Comparison of ENCODE assay signal across 8 cellular contexts in the genomic region with DNA sequence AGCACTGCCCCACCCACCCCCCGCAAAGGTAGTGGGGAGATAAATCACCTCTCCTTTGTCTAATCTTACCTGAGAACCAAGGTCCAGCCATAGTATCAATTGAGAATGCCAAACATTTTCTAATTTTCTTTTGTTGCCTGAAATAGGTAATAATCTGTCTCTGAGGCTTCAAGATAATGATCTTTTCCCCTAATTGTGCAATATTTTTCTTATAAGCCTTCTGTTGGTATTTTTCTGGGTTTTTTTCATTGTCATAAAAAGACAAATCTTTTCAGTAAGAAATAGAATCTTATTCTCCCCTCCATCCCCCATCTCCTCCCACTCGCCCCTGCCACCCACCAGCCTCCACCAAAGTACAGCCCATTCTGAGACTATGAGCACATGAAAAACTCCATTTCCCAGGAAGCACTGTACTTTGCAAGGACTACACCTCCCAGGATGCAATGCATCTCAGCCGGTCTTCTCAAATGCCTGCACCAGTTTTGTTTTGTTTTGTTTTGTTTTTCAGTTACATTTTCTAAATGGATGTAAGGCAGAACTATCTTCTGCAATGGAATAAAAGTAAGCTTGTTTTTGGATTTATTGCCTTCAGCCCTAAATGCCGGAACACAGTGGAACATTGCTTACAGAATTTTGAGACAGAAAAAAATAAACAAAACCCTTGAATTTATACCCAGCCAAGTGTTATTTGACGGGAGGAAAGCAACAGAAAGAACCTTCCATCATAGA.
A peak's percentile ranks its signal among the peaks of the same experiment; 100 is the strongest.
DNase-seq lines count a peak whose midpoint lies in the region; ATAC-seq and TF ChIP-seq lines count a peak whose summit lies in the region.

No MANE protein-coding gene starts in this region.

- H3K27me3 Mint-ChIP-seq in stimulated activated naive CD8-positive, alpha-beta T cell treated with anti-CD3 and anti-CD28 coated beads, Interleukin-15, amount 100 ng/mL, for 72 hours, result no peaks in the 10 kb centered on the region

- no peak for TF ChIP-seq CTCF in testis (IDR thresholded peaks at IDR 0.05)

- no peak overlapping the region for H3K27ac Mint-ChIP-seq in stimulated activated naive CD8-positive, alpha-beta T cell treated with anti-CD3 and anti-CD28 coated beads, Interleukin-15, amount 100 ng/mL, for 72 hours

- peak; percentile 70 for DNase-seq in AG20443 (ENCODE audit: low spot score)
- DNase-seq in NCI-H2227 (lab: John Stamatoyannopoulos, UW; ENCODE audit: unreplicated experiment), result peak; percentile 71
- peak in 37 of 58 donors; percentile 0 to 49 (median 11) for DNase-seq in anterior cingulate cortex (lab: John Stamatoyannopoulos, UW)
- peak; percentile 74 for DNase-seq in inferior parietal cortex (ENCODE audit: extremely low spot score)
- peak; percentile 61 for DNase-seq in testis
- DNase-seq in stimulated activated naive CD8-positive, alpha-beta T cell treated with anti-CD3 and anti-CD28 coated beads, Interleukin-15, amount 100 ng/mL, for 72 hours, result no peak

- no peak overlapping the region for H3K27ac ChIP-seq in testis

- no peaks in the 10 kb centered on the region for H3K36me3 ChIP-seq in testis (ENCODE audit: low read depth, missing control alignments)

- H3K4me3 ChIP-seq in testis, result peak overlapping the region in 1 of 2 donors; percentile 15

- no peaks in the 10 kb centered on the region for H3K9me3 ChIP-seq in testis

- no peaks in the 10 kb centered on the region for H3K4me1 ChIP-seq in testis

- ATAC-seq in GM18520 (IDR thresholded peaks at IDR 0.05; ENCODE audit: unreplicated experiment) (peak; percentile 100), HG02884 (IDR thresholded peaks at IDR 0.05; ENCODE audit: unreplicated experiment) (peak; percentile 99)
- no peak for ATAC-seq in stimulated activated naive CD8-positive, alpha-beta T cell treated with anti-CD3 and anti-CD28 coated beads, Interleukin-15, amount 100 ng/mL, for 72 hours

- H3K4me1 Mint-ChIP-seq in stimulated activated naive CD8-positive, alpha-beta T cell treated with anti-CD3 and anti-CD28 coated beads, Interleukin-15, amount 100 ng/mL, for 72 hours, result no peaks in the 10 kb centered on the region

- H3K4me3 Mint-ChIP-seq in stimulated activated naive CD8-positive, alpha-beta T cell treated with anti-CD3 and anti-CD28 coated beads, Interleukin-15, amount 100 ng/mL, for 72 hours, result no peak overlapping the region

- intact Hi-C loops in testis (cut with DNase I; ENCODE audit: low total_unique reads), result no loop called here

- H3K27me3 ChIP-seq in testis, result no peaks in the 10 kb centered on the region

- no peaks in the 10 kb centered on the region for H3K9me3 Mint-ChIP-seq in stimulated activated naive CD8-positive, alpha-beta T cell treated with anti-CD3 and anti-CD28 coated beads, Interleukin-15, amount 100 ng/mL, for 72 hours

- WGBS in testis, 2 donors, result 24 to 31% methylated on average over 5 of the region's 5 CpGs

- TF ChIP-seq POLR2A in testis (IDR thresholded peaks at IDR 0.05), result no peak

Comparison
In these comparisons a context has a peak if more than half of its experiments do, and no peak if none do; other contexts are left out.
1. DNase-seq: peak in AG20443 (single experiment), NCI-H2227 (single experiment), anterior cingulate cortex (37 of 58), inferior parietal cortex (single experiment) and testis (single experiment); none in stimulated activated naive CD8-positive, alpha-beta T cell treated with anti-CD3 and anti-CD28 coated beads, Interleukin-15, amount 100 ng/mL, for 72 hours (0 of 2).